In the genomic region with DNA sequence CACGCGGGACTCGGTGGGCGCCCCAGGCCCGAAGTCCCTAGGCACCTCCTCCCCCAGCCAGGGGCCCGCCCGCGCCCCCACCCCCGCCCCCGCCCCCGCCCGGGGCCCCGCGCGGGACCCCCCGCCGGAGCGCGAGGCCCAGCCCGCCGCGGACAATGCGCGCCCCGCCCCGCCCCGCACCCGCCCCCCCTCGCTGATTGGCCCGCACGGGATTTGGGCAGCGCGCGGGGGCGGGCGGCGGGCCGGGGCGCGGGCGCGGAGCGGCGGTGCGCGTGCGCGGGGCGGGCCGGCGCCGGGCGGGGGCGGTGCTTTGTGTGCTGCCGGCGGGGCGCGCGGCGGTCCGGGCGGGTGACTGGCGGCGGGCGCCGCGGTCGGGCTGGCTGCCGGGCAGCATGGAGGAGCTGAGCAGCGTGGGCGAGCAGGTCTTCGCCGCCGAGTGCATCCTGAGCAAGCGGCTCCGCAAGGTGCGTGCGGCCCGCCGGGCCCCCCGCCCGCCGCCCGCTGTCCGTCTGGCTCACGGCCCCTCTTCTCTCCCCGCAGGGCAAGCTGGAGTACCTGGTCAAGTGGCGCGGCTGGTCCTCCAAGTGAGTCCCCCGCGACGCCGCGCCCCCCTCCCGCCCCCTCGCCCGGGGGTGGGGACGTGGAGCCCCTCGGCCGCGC, we compare ENCODE assay signal across 8 cellular contexts. TPM values are rescaled to one million over a fixed set of nuclear protein-coding genes. Genes with fewer than 3 reads are reported as not detected.
DNase-seq lines count a peak whose midpoint lies in the region; ATAC-seq, FAIRE-seq and TF ChIP-seq lines count a peak whose summit lies in the region.

TSS of gene CBX2 (plus strand) at position 305 of the 660 bp plus-strand sequence. CDS start at position 393, 88 bp downstream.

- peaks cover 8% of the 10 kb centered on the region for H3K27me3 Mint-ChIP-seq in nephron progenitor cell (ENCODE audit: low read depth, poor library complexity)
- H3K27me3 Mint-ChIP-seq in stimulated activated naive CD8-positive, alpha-beta T cell treated with anti-CD3 and anti-CD28 coated beads, Interleukin-15, Interleukin-2, amounts not matched to agents 100 ng/mL and 50 ng/mL, for 24 hours = peaks cover 71% of the 10 kb centered on the region

- peaks cover 41% of the 10 kb centered on the region for H3K36me3 Mint-ChIP-seq in nephron progenitor cell (ENCODE audit: low read depth)
- H3K36me3 Mint-ChIP-seq in stimulated activated naive CD8-positive, alpha-beta T cell treated with anti-CD3 and anti-CD28 coated beads, Interleukin-15, Interleukin-2, amounts not matched to agents 100 ng/mL and 50 ng/mL, for 24 hours (ENCODE audit: low read depth) = no peaks in the 10 kb centered on the region

- peaks cover 84% of the 10 kb centered on the region for H3K4me1 Mint-ChIP-seq in nephron progenitor cell
- H3K4me1 Mint-ChIP-seq in stimulated activated naive CD8-positive, alpha-beta T cell treated with anti-CD3 and anti-CD28 coated beads, Interleukin-15, Interleukin-2, amounts not matched to agents 100 ng/mL and 50 ng/mL, for 24 hours (ENCODE audit: low read depth) = peaks cover 28% of the 10 kb centered on the region

- H3K27ac ChIP-seq in HL-60 (replicated peaks) = no peak within 1 kb of the TSS

- H3K9me3 Mint-ChIP-seq in nephron progenitor cell = no peaks in the 10 kb centered on the region
- no peaks in the 10 kb centered on the region for H3K9me3 Mint-ChIP-seq in stimulated activated naive CD8-positive, alpha-beta T cell treated with anti-CD3 and anti-CD28 coated beads, Interleukin-15, Interleukin-2, amounts not matched to agents 100 ng/mL and 50 ng/mL, for 24 hours

- H3K4me3 Mint-ChIP-seq in nephron progenitor cell = peak within 1 kb of the TSS; percentile 97
- peak within 1 kb of the TSS; percentile 87 for H3K4me3 Mint-ChIP-seq in stimulated activated naive CD8-positive, alpha-beta T cell treated with anti-CD3 and anti-CD28 coated beads, Interleukin-15, Interleukin-2, amounts not matched to agents 100 ng/mL and 50 ng/mL, for 24 hours

- peak within 1 kb of the TSS; percentile 92 for H3K27ac Mint-ChIP-seq in nephron progenitor cell
- H3K27ac Mint-ChIP-seq in stimulated activated naive CD8-positive, alpha-beta T cell treated with anti-CD3 and anti-CD28 coated beads, Interleukin-15, Interleukin-2, amounts not matched to agents 100 ng/mL and 50 ng/mL, for 24 hours = peak within 1 kb of the TSS; percentile 79

- TF ChIP-seq CTCF in HL-60 (IDR thresholded peaks at IDR 0.05; ENCODE audit: insufficient read depth, low read length) (no peak), fibroblast of the aortic adventitia (IDR thresholded peaks at IDR 0.05; ENCODE audit: insufficient read depth, low read length) (no peak), nephron progenitor cell (IDR thresholded peaks at IDR 0.05) (no peak)

- no peak for FAIRE-seq in RCC 7860 (lab: Jason Lieb, UNC)

- H3K4me3 ChIP-seq in HL-60 (replicated peaks; ENCODE audit: insufficient read depth, low read length) (peak within 1 kb of the TSS; percentile 60), fibroblast of the aortic adventitia (ENCODE audit: low read depth, low read length) (peak within 1 kb of the TSS; percentile 70)

- DNase-seq in AG08395 (ENCODE audit: low spot score) (peak; percentile 98), HL-60 (ENCODE audit: low read depth in 1 of 2, low spot score in 1 of 2) (peak in 1 of 2 experiments; percentile 58), RCC 7860 (ENCODE audit: low spot score) (peak; percentile 41), fibroblast of the aortic adventitia (ENCODE audit: low read depth) (peak; percentile 39), nephron progenitor cell (peak; percentile 91)
- DNase-seq in activated T-helper 1 cell treated with anti-CD3 and anti-CD28 coated beads, Interleukin-2, amount 50 U/mL, for 16 hours (ENCODE audit: low read depth in 1 of 2, low spot score in 1 of 2) = peak; percentile 52 to 75

- peaks cover 31% of the 10 kb centered on the region for H3K27me3 ChIP-seq in HL-60 (ENCODE audit: insufficient read depth, poor library complexity, severe bottlenecking)

- peak; percentile 63 for ATAC-seq in GM18909 (IDR thresholded peaks at IDR 0.05; ENCODE audit: poor library complexity, unreplicated experiment)

RNA-seq across cellular contexts. Expression of gene CBX2, which starts in this region (rescaled TPM):
- total RNA-seq in fibroblast of the aortic adventitia (ENCODE audit: low replicate concordance) = 0.57 and 0.63 TPM in 2 replicates

Comparison
In these comparisons a context has a peak if more than half of its experiments do, and no peak if none do; other contexts are left out.
1. Peak in DNase-seq and H3K4me3 ChIP-seq in fibroblast of the aortic adventitia; RNA of the gene not detected or under 1 TPM.